Comparison of ENCODE assay signal across 20 cellular contexts in the genomic region with DNA sequence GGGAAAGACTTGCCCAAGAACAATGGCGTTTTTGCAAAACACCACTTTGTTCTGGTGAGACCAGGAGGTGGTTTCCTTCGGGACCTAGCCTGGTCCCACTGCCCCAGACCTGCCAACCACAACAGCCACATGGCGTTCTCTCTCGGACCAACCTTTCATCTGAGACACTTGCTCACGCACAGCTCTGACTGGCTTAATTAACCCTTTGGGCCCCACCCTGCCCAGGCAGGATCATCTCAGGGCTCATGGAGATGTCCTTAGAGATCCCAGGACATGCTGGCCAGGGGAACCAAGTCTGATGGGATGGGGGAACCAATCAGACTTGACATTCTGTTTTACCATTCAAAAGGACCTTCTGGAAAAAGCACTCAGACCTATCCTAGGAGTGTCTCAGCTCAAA.
"Had no signal": no experiment of that assay in that cellular context is flagged by ENCODE, and none has a peak within 500 bp of the region (broad histone marks: within the 10 kb centered on the region; RNA-seq: fewer than 3 reads in every experiment).

No MANE protein-coding gene starts in this region.

- H3K36me3 Mint-ChIP-seq: immature natural killer cell, naive B cell had no signal

- H3K4me3 Mint-ChIP-seq: activated CD8-positive, alpha-beta T cell treated with anti-CD3 and anti-CD28 coated beads for 36 hours; activated naive CD8-positive, alpha-beta T cell treated with anti-CD3 and anti-CD28 coated beads, Interleukin-2, amount 10 ng/mL, durations not matched to agents 7 days and 5 days; activated T-cell treated with anti-CD3 and anti-CD28 coated beads, Interleukin-2, amount 50 U/mL, for 72 hours; immature natural killer cell; naive B cell; stimulated activated naive CD8-positive, alpha-beta T cell treated with anti-CD3 and anti-CD28 coated beads, Interleukin-15, Interleukin-2, amounts not matched to agents 100 ng/mL and 50 ng/mL, for 24 hours; T-helper 17 cell had no signal

- ATAC-seq: activated CD8-positive, alpha-beta T cell treated with anti-CD3 and anti-CD28 coated beads for 36 hours; activated T-cell treated with anti-CD3 and anti-CD28 coated beads, Interleukin-2, amount 50 U/mL, for 72 hours; left colon; T-helper 17 cell had no signal

- H3K27ac Mint-ChIP-seq: activated CD8-positive, alpha-beta T cell treated with anti-CD3 and anti-CD28 coated beads for 36 hours; activated naive CD8-positive, alpha-beta T cell treated with anti-CD3 and anti-CD28 coated beads, Interleukin-2, amount 10 ng/mL, durations not matched to agents 7 days and 5 days; activated T-cell treated with anti-CD3 and anti-CD28 coated beads, Interleukin-2, amount 50 U/mL, for 72 hours; naive B cell; stimulated activated naive CD8-positive, alpha-beta T cell treated with anti-CD3 and anti-CD28 coated beads, Interleukin-15, Interleukin-2, amounts not matched to agents 100 ng/mL and 50 ng/mL, for 24 hours; T-helper 17 cell had no signal

- H3K9me3 Mint-ChIP-seq: activated CD8-positive, alpha-beta T cell treated with anti-CD3 and anti-CD28 coated beads for 36 hours; immature natural killer cell; naive B cell; stimulated activated naive CD8-positive, alpha-beta T cell treated with anti-CD3 and anti-CD28 coated beads, Interleukin-15, Interleukin-2, amounts not matched to agents 100 ng/mL and 50 ng/mL, for 24 hours had no signal

- H3K27me3 ChIP-seq: brain microvascular endothelial cell, upper lobe of left lung had no signal

- H3K36me3 ChIP-seq: brain microvascular endothelial cell, lower lobe of right lung, suprapubic skin, upper lobe of left lung, WERI-Rb-1 had no signal

- H3K27ac ChIP-seq: brain microvascular endothelial cell, lower lobe of right lung, suprapubic skin, upper lobe of left lung, WERI-Rb-1 had no signal

- H3K4me3 ChIP-seq: lower lobe of right lung, suprapubic skin, upper lobe of left lung had no signal

- DNase-seq: activated CD4-positive, alpha-beta T cell treated with anti-CD3 and anti-CD28 coated beads for 4 hours; activated CD8-positive, alpha-beta memory T cell treated with anti-CD3 and anti-CD28 coated beads, Interleukin-2, amount 50 U/mL, for 4 hours; activated CD8-positive, alpha-beta T cell treated with anti-CD3 and anti-CD28 coated beads for 36 hours; activated gamma-delta T cell treated with Interleukin-2 at 50 U/mL for 16 hours; activated naive CD8-positive, alpha-beta T cell treated with anti-CD3 and anti-CD28 coated beads, Interleukin-2, amount 10 ng/mL, durations not matched to agents 7 days and 5 days; activated T-cell treated with anti-CD3 and anti-CD28 coated beads, Interleukin-2, amount 50 U/mL, for 72 hours; brain microvascular endothelial cell; cortex of kidney; effector CD4-positive, alpha-beta T cell; immature natural killer cell; left colon; lower lobe of right lung; naive B cell; posterior cingulate gyrus; retina; T-helper 17 cell; upper lobe of left lung; WERI-Rb-1 had no signal
